In the genomic region with DNA sequence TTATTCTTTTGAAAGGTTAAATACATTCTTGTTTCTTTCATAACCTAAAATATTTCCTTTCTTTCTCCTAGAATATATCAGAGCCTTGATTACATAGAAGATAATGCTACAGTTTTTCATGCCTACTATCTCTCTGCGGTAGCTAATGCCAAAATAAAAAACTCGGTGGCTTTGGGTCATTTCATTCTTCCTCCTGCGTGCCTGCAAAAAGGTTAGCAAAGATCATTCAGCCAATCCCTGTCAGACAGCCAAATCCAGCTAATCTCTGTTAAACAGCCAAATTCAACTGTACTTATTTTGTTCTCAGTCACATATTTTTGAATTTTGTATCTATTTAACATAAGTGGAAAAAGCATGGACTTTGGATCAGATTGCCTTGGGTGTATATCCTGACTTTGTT, we compare ENCODE assay signal across 19 cellular contexts. TPM values are rescaled to one million over a fixed set of nuclear protein-coding genes. Genes with fewer than 3 reads are reported as not detected.
"Had no signal": no experiment of that assay in that cellular context is flagged by ENCODE, and none has a peak within 500 bp of the region (broad histone marks: within the 10 kb centered on the region; RNA-seq: fewer than 3 reads in every experiment).

No MANE protein-coding gene starts in this region.

RNA-seq across cellular contexts. Expression of a gene that starts 1.8 kb away (rescaled TPM):
- total RNA-seq: naive thymus-derived CD8-positive, alpha-beta T cell; natural killer cell treated with Interleukin-12 subunit alpha and Interleukin-12 subunit beta and Interleukin-15 and Interleukin-18, amount 100 ng/mL, for 72 hours; neural crest cell; omental fat pad; osteocyte; pancreas; progenitor cell of endocrine pancreas; psoas muscle; renal cortical epithelial cell; right cardiac atrium; sciatic nerve; smooth muscle cell; spleen; suprapubic skin; transverse colon; upper lobe of right lung; urinary bladder; uterus had no signal
- polyA plus RNA-seq: naive thymus-derived CD8-positive, alpha-beta T cell; pancreas; psoas muscle; right cardiac atrium; smooth muscle cell; spleen; thymus; urinary bladder had no signal
